Comparison of ENCODE assay signal across 3 cellular contexts in the genomic region with DNA sequence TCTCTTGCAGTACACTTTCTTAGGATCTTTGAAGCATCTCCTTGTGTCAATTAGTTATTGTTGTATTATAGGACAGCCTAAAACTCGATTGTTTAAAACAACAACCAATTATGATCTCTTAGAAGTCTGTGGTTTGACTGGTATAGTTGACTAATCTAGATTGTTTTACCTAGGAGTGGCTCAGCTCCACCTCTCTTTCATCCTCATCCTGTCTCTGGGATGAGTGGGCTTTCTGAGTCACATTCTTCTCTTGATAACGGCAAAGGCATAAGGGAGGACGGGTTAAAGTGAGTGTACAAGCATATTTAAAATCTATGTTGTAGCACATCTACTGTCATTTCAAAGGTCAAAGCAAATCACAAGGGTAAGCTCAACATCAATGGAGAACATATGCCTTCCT.
TF ChIP-seq lines count a peak whose summit lies in the region.

No MANE protein-coding gene starts in this region.

TF ChIP-seq in SK-N-SH, 30 proteins besides CTCF, POLR2A, EP300 and RAD21 (continues in another document):
- no peak for TF ChIP-seq FOSL2 (IDR thresholded peaks at IDR 0.05; ENCODE audit: borderline replicate concordance, low read depth)
- TF ChIP-seq RCOR1 (IDR thresholded peaks at IDR 0.05; ENCODE audit: low read length): no peak
- no peak for TF ChIP-seq TCF12 (IDR thresholded peaks at IDR 0.05)
- no peak for TF ChIP-seq TAF1 (IDR thresholded peaks at IDR 0.05; ENCODE audit: borderline replicate concordance, low read depth, low read length)
- no peak for TF ChIP-seq GATA2 (CRISPR knock-in tag; IDR thresholded peaks at IDR 0.05)
- TF ChIP-seq SIN3A (IDR thresholded peaks at IDR 0.05; ENCODE audit: borderline replicate concordance, low read depth, low read length): no peak
- no peak for TF ChIP-seq MAX (IDR thresholded peaks at IDR 0.05; ENCODE audit: low read depth)
- TF ChIP-seq TEAD4 (IDR thresholded peaks at IDR 0.05; ENCODE audit: borderline replicate concordance, insufficient read depth): no peak
- TF ChIP-seq, protein P1, sequence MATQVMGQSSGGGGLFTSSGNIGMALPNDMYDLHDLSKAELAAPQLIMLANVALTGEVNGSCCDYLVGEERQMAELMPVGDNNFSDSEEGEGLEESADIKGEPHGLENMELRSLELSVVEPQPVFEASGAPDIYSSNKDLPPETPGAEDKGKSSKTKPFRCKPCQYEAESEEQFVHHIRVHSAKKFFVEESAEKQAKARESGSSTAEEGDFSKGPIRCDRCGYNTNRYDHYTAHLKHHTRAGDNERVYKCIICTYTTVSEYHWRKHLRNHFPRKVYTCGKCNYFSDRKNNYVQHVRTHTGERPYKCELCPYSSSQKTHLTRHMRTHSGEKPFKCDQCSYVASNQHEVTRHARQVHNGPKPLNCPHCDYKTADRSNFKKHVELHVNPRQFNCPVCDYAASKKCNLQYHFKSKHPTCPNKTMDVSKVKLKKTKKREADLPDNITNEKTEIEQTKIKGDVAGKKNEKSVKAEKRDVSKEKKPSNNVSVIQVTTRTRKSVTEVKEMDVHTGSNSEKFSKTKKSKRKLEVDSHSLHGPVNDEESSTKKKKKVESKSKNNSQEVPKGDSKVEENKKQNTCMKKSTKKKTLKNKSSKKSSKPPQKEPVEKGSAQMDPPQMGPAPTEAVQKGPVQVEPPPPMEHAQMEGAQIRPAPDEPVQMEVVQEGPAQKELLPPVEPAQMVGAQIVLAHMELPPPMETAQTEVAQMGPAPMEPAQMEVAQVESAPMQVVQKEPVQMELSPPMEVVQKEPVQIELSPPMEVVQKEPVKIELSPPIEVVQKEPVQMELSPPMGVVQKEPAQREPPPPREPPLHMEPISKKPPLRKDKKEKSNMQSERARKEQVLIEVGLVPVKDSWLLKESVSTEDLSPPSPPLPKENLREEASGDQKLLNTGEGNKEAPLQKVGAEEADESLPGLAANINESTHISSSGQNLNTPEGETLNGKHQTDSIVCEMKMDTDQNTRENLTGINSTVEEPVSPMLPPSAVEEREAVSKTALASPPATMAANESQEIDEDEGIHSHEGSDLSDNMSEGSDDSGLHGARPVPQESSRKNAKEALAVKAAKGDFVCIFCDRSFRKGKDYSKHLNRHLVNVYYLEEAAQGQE (IDR thresholded peaks at IDR 0.05; ENCODE audit: low read depth, low read length): no peak
- no peak for TF ChIP-seq JUND (IDR thresholded peaks at IDR 0.05)
- TF ChIP-seq MEF2A (IDR thresholded peaks at IDR 0.05; ENCODE audit: borderline replicate concordance, low read depth): no peak
- TF ChIP-seq FOXJ3 (CRISPR knock-in tag; IDR thresholded peaks at IDR 0.05): no peak
- TF ChIP-seq, protein P2, sequence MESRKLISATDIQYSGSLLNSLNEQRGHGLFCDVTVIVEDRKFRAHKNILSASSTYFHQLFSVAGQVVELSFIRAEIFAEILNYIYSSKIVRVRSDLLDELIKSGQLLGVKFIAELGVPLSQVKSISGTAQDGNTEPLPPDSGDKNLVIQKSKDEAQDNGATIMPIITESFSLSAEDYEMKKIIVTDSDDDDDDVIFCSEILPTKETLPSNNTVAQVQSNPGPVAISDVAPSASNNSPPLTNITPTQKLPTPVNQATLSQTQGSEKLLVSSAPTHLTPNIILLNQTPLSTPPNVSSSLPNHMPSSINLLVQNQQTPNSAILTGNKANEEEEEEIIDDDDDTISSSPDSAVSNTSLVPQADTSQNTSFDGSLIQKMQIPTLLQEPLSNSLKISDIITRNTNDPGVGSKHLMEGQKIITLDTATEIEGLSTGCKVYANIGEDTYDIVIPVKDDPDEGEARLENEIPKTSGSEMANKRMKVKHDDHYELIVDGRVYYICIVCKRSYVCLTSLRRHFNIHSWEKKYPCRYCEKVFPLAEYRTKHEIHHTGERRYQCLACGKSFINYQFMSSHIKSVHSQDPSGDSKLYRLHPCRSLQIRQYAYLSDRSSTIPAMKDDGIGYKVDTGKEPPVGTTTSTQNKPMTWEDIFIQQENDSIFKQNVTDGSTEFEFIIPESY (IDR thresholded peaks at IDR 0.05; ENCODE audit: borderline replicate concordance, low read depth): no peak
- TF ChIP-seq MXI1 (IDR thresholded peaks at IDR 0.05; ENCODE audit: low read depth, low read length): no peak
- no peak for TF ChIP-seq RFX5 (IDR thresholded peaks at IDR 0.05; ENCODE audit: low read length)
- no peak for TF ChIP-seq ELF1 (IDR thresholded peaks at IDR 0.05)

TF ChIP-seq in SK-N-SH treated with all-trans-retinoic acid at 6 μM for 48 hours, 23 proteins besides CTCF, POLR2A, EP300 and RAD21:
- TF ChIP-seq ZFP3 (CRISPR knock-in tag; IDR thresholded peaks at IDR 0.05) (no peak), CSDC2 (CRISPR knock-in tag; IDR thresholded peaks at IDR 0.05) (no peak), BACH2 (CRISPR knock-in tag; IDR thresholded peaks at IDR 0.05; ENCODE audit: borderline replicate concordance) (no peak)
TF ChIP-seq in SK-N-SH treated with all-trans-retinoic acid at 6 μM for 48 hours: peak in this region for 0.

TF ChIP-seq in H1, 55 proteins besides CTCF, POLR2A, EP300 and RAD21:
- TF ChIP-seq CHD1 (IDR thresholded peaks at IDR 0.05; ENCODE audit: low read depth, low read length) (no peak), RFX5 (IDR thresholded peaks at IDR 0.05; ENCODE audit: borderline replicate concordance, low read depth, low read length) (no peak), KDM1A (IDR thresholded peaks at IDR 0.05; ENCODE audit: borderline replicate concordance, low read length) (no peak), SUZ12 (IDR thresholded peaks at IDR 0.05; ENCODE audit: low read length) (no peak), KDM5A (IDR thresholded peaks at IDR 0.05; ENCODE audit: low read length) (no peak), NANOG (IDR thresholded peaks at IDR 0.05; ENCODE audit: insufficient read depth, low read depth, low read length, poor library complexity, severe bottlenecking) (no peak), ZNF274 (IDR thresholded peaks at IDR 0.05; ENCODE audit: borderline replicate concordance, extremely low read depth, low read length) (no peak), CREB1 (IDR thresholded peaks at IDR 0.05) (no peak), JUN (IDR thresholded peaks at IDR 0.05; ENCODE audit: low read depth, low read length) (no peak), EGR1 (IDR thresholded peaks at IDR 0.05; ENCODE audit: borderline replicate concordance, low read depth, low read length) (no peak), GABPA (IDR thresholded peaks at IDR 0.05; ENCODE audit: borderline replicate concordance, insufficient read depth, low read length) (no peak), PHF8 (conservative IDR thresholded peaks at IDR 0.05; ENCODE audit: low read depth, low read length) (no peak), EZH2 (IDR thresholded peaks at IDR 0.05; ENCODE audit: low read depth, low read length, severe bottlenecking) (no peak), CBX5 (IDR thresholded peaks at IDR 0.05; ENCODE audit: low read depth, low read length) (no peak), USF2 (IDR thresholded peaks at IDR 0.05; ENCODE audit: low read length) (no peak), CBX8 (IDR thresholded peaks at IDR 0.05; ENCODE audit: borderline replicate concordance, low read depth, low read length) (no peak), BACH1 (IDR thresholded peaks at IDR 0.05; ENCODE audit: low read length) (no peak), TCF12 (IDR thresholded peaks at IDR 0.05; ENCODE audit: low read depth, low read length) (no peak), SP4 (IDR thresholded peaks at IDR 0.05; ENCODE audit: low read length) (no peak), SAP30 (IDR thresholded peaks at IDR 0.05; ENCODE audit: insufficient read depth, insufficient replicate concordance, low read length) (no peak)
